Comparison of ENCODE assay signal across 1 cellular context in the genomic region with DNA sequence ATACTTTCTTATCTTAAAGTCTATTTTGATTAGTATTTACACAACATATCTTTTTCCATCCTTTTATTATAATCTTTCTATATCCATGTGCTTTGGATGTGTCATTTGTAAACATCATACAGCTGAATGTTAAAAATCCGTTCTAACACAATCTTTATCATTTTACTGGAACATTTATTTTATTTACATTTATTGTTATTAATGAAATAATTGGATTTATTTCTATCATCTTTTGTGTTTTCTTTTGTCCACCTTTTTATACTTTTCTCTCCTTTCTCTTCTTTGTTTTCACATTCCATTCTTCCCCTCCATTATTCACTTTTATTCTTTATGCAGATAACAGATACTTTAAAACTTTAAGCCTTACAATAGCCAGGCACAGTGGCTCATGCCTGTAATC.
TF ChIP-seq lines count a peak whose summit lies in the region.

No MANE protein-coding gene starts in this region.

TF ChIP-seq in K562, 482 proteins besides CTCF, POLR2A, EP300 and RAD21 (continued from another document):
- TF ChIP-seq, protein P1, sequence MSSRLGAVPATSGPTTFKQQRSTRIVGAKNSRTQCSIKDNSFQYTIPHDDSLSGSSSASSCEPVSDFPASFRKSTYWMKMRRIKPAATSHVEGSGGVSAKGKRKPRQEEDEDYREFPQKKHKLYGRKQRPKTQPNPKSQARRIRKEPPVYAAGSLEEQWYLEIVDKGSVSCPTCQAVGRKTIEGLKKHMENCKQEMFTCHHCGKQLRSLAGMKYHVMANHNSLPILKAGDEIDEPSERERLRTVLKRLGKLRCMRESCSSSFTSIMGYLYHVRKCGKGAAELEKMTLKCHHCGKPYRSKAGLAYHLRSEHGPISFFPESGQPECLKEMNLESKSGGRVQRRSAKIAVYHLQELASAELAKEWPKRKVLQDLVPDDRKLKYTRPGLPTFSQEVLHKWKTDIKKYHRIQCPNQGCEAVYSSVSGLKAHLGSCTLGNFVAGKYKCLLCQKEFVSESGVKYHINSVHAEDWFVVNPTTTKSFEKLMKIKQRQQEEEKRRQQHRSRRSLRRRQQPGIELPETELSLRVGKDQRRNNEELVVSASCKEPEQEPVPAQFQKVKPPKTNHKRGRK (tag; IDR thresholded peaks at IDR 0.05): 0 out of 2 replicates have a peak, but pooled peaks have one; percentile 14
- TF ChIP-seq NCOR1 (IDR thresholded peaks at IDR 0.05): no peak
- no peak for TF ChIP-seq FOXM1 (IDR thresholded peaks at IDR 0.05; ENCODE audit: low read depth)
- no peak for TF ChIP-seq FOXM1 (CRISPR knock-in tag; IDR thresholded peaks at IDR 0.05; ENCODE audit: low read depth)
